ENCODE assay signal across 20 cellular contexts in genomic region chr14:96280104-96280503, GRCh38. TPM values are rescaled to one million over a fixed set of nuclear protein-coding genes. Genes with fewer than 3 reads are reported as not detected.
DNase-seq lines count a peak whose midpoint lies in the region; ATAC-seq, FAIRE-seq and TF ChIP-seq lines count a peak whose summit lies in the region.
"Had no signal": no experiment of that assay in that cellular context is flagged by ENCODE, and none has a peak within 500 bp of the region (broad histone marks: within the 10 kb centered on the region; RNA-seq: fewer than 3 reads in every experiment).

No MANE protein-coding gene starts in this region.

- no peak for FAIRE-seq in HepG2 (lab: Jason Lieb, UNC)
- FAIRE-seq: GM12878, HTR-8/SVneo had no signal

- TF ChIP-seq POLR2A in HepG2 (IDR thresholded peaks at IDR 0.05; ENCODE audit: insufficient read depth in 1 of 2, low read depth in 2 of 2, low read length in 2 of 2) (no peak), right lobe of liver (IDR thresholded peaks at IDR 0.05) (no peak), vagina (IDR thresholded peaks at IDR 0.05) (no peak)

- H3K9ac ChIP-seq in HepG2 (ENCODE audit: insufficient read depth, low read depth, low read length), result no peak overlapping the region
- H3K9ac ChIP-seq: BLaER1 had no signal

- H3K79me2 ChIP-seq in HepG2 (ENCODE audit: insufficient read depth, low read length), result no peaks in the 10 kb centered on the region

- H3K27ac Mint-ChIP-seq in osteocyte (ENCODE audit: unreplicated experiment), result peak overlapping the region; percentile 18
- H3K27ac Mint-ChIP-seq: CD14-positive monocyte; CD4-positive, alpha-beta memory T cell; H9 had no signal

- H3K4me3 ChIP-seq in HepG2 (replicated peaks in 1 of 3; ENCODE audit: insufficient read depth in 1 of 3, low read depth in 2 of 3, low read length in 3 of 3), result no peak overlapping the region
- no peak overlapping the region for H3K4me3 ChIP-seq in right lobe of liver
- no peak overlapping the region for H3K4me3 ChIP-seq in fibroblast of villous mesenchyme (ENCODE audit: low read depth, low read length)
- H3K4me3 ChIP-seq in vagina, result no peak overlapping the region
- H3K4me3 ChIP-seq: BLaER1, GM12878 had no signal

- intact Hi-C loops in HepG2 (cut with micrococcal nuclease; ENCODE audit: unreplicated experiment), result no loop called here
- intact Hi-C loops in right lobe of liver (cut with DNase I), result no loop called here
- intact Hi-C loops in vagina (cut with DNase I), result no loop called here

- CTCF ChIA-PET in HepG2 (lab: Yijun Ruan, JAX; ENCODE audit: low intra/inter-chr PET ratio, low total read pairs), result no interaction called here

- peaks cover 37% of the 10 kb centered on the region for H3K4me1 Mint-ChIP-seq in osteocyte (ENCODE audit: unreplicated experiment)
- H3K4me1 Mint-ChIP-seq: CD14-positive monocyte had no signal

- H3K36me3 ChIP-seq in HepG2 (replicated peaks in 1 of 2; ENCODE audit: control insufficient read depth in 1 of 2, insufficient read depth in 2 of 2, low read length in 2 of 2) (no peaks in the 10 kb centered on the region), right lobe of liver (peaks cover 0 to 2% (median 0%) of the 10 kb centered on the region in 4 donors), vagina (peaks cover 0 to under 1% of the 10 kb centered on the region in 2 donors)

- no peak for ATAC-seq in HepG2
- ATAC-seq in right lobe of liver, result no peak
- ATAC-seq: GM12878 had no signal

- no peak overlapping the region for H3K4me2 ChIP-seq in HepG2 (ENCODE audit: low read depth, low read length)
- H3K4me2 ChIP-seq: BLaER1 had no signal

- H3K4me3 Mint-ChIP-seq in osteocyte (ENCODE audit: unreplicated experiment), result no peak overlapping the region
- H3K4me3 Mint-ChIP-seq: CD14-positive monocyte; CD4-positive, alpha-beta memory T cell; H9 had no signal

- no peak for TF ChIP-seq CTCF in HepG2 (CRISPR knock-in tag; IDR thresholded peaks at IDR 0.05)
- TF ChIP-seq CTCF in right lobe of liver (IDR thresholded peaks at IDR 0.05), result no peak
- TF ChIP-seq CTCF in fibroblast of villous mesenchyme (IDR thresholded peaks at IDR 0.05; ENCODE audit: insufficient read depth, low read depth, low read length), result no peak
- no peak for TF ChIP-seq CTCF in osteocyte (IDR thresholded peaks at IDR 0.05)
- TF ChIP-seq CTCF in vagina (IDR thresholded peaks at IDR 0.05), result no peak

- TF ChIP-seq EP300 in HepG2 (IDR thresholded peaks at IDR 0.05; ENCODE audit: low read depth in 2 of 2, low read length in 2 of 2) (no peak), HepG2 (CRISPR knock-in tag; IDR thresholded peaks at IDR 0.05; ENCODE audit: borderline replicate concordance) (no peak)

- H3K4me1 ChIP-seq in HepG2 (ENCODE audit: insufficient read depth, low read length) (peaks cover 9% of the 10 kb centered on the region), right lobe of liver (peaks cover 0 to 39% (median 11%) of the 10 kb centered on the region in 4 donors), vagina (peaks cover 22% of the 10 kb centered on the region)
- H3K4me1 ChIP-seq: BLaER1 had no signal

- H3K27me3 ChIP-seq in HepG2 (ENCODE audit: control insufficient read depth in 1 of 2, insufficient read depth in 2 of 2, low read length in 2 of 2), result no peaks in the 10 kb centered on the region
- no peaks in the 10 kb centered on the region for H3K27me3 ChIP-seq in right lobe of liver
- H3K27me3 ChIP-seq in vagina, result no peaks in the 10 kb centered on the region
- H3K27me3 ChIP-seq: BLaER1 had no signal

- no peaks in the 10 kb centered on the region for H3K27me3 Mint-ChIP-seq in osteocyte (ENCODE audit: unreplicated experiment)
- H3K27me3 Mint-ChIP-seq: CD4-positive, alpha-beta memory T cell had no signal

- no TSS peak for BruUV-seq in HepG2 (replicated peaks; lab: Mats Ljungman, UMichigan)

- 96% methylated on average over 2 of the region's 2 CpGs for WGBS in HepG2 (ENCODE audit: low lambda C conversion rate)
- WGBS in right lobe of liver (ENCODE audit: insufficient coverage, low coverage, low lambda C conversion rate, missing lambda C conversion rate), result 100% methylated on average over 2 of the region's 2 CpGs

- H2AFZ ChIP-seq in HepG2 (ENCODE audit: low read length), result no peak overlapping the region

- peaks cover 12% of the 10 kb centered on the region for H3K36me3 Mint-ChIP-seq in osteocyte (ENCODE audit: unreplicated experiment)

- no peak overlapping the region for H3K27ac ChIP-seq in HepG2 (ENCODE audit: extremely low read length, insufficient read depth, low read length)
- no peak overlapping the region for H3K27ac ChIP-seq in right lobe of liver
- H3K27ac ChIP-seq in vagina, result peak overlapping the region; percentile 61
- H3K27ac ChIP-seq: 22Rv1, BLaER1 had no signal

- POLR2A ChIA-PET in HepG2 (lab: Yijun Ruan, JAX), result no interaction called here

- H3K9me3 ChIP-seq in HepG2 (ENCODE audit: low read length) (peaks cover 4% of the 10 kb centered on the region; the same call in 1 of the 2 replicates), right lobe of liver (no peaks in the 10 kb centered on the region), vagina (peaks cover 7% of the 10 kb centered on the region)

- no peaks in the 10 kb centered on the region for H4K20me1 ChIP-seq in HepG2 (ENCODE audit: insufficient read depth, low read length)
- H4K20me1 ChIP-seq: BLaER1 had no signal

- no peak for TF ChIP-seq RAD21 in HepG2 (CRISPR knock-in tag; IDR thresholded peaks at IDR 0.05)

- in situ Hi-C loops in HepG2 (cut with HindIII; ENCODE audit: extremely low pct_ligation_motif_present, low pct_unique_long_range_greater_than_20kb), result no loop called here

- no peaks in the 10 kb centered on the region for H3K9me3 Mint-ChIP-seq in osteocyte (ENCODE audit: unreplicated experiment)

- DNase-seq in HepG2 (ENCODE audit: low spot score), result no peak
- no peak for DNase-seq in right lobe of liver
- DNase-seq in fibroblast of villous mesenchyme (ENCODE audit: low read depth), result peak; percentile 63
- DNase-seq in osteocyte (ENCODE audit: extremely low spot score, unreplicated experiment), result no peak
- DNase-seq in vagina (ENCODE audit: extremely low spot score in 2 of 2), result no peak
- DNase-seq in NCI-H187 treated with DMSO at 0.1 percent for 48 hours (lab: John Stamatoyannopoulos, UW), result no peak
- no peak for DNase-seq in superior temporal gyrus (ENCODE audit: extremely low spot score)
- no peak for DNase-seq in NCI-H2171 treated with DMSO at 0.1 percent for 48 hours (lab: John Stamatoyannopoulos, UW)
- DNase-seq: Calu3; CD4-positive, alpha-beta memory T cell; DMS79 treated with DMSO at 0.1 percent for 48 hours; GOT3; H9 had no signal

TF ChIP-seq in HepG2, 621 proteins besides CTCF, POLR2A, EP300 and RAD21:
- TF ChIP-seq MNT (IDR thresholded peaks at IDR 0.05) (peak; percentile 80), NPAS2 (CRISPR knock-in tag; IDR thresholded peaks at IDR 0.05; ENCODE audit: borderline replicate concordance) (no peak)
TF ChIP-seq in HepG2: peak in this region for 1.

RNA-seq across cellular contexts. Expression of gene BDKRB1, which starts 24.1 kb away (rescaled TPM):
- total RNA-seq in HepG2 (2016; rRNA removed; fragmentation: Illumina TruSeq; extraction: Trizol) (not detected in 2 replicates), right lobe of liver (under 1 TPM in 1 of 6 experiments, not detected in 5; 0.31 TPM), fibroblast of villous mesenchyme (5.8 and 15.1 TPM in 2 replicates), osteocyte (not detected in 2 replicates), vagina (2.5 TPM)
- not detected in 2 replicates for total RNA-seq in HepG2 (2016; cell fraction: cytosol; rRNA removed; fragmentation: Illumina TruSeq; extraction: Trizol; ENCODE audit: low read depth)
- not detected in 2 replicates for total RNA-seq in HepG2 (2016; cell fraction: insoluble cytoplasmic fraction; rRNA removed; fragmentation: Illumina TruSeq; extraction: Trizol)
- not detected in 2 replicates for total RNA-seq in HepG2 (2016; cell fraction: membrane; rRNA removed; fragmentation: Illumina TruSeq; extraction: Trizol)
- total RNA-seq in HepG2 (2016; cell fraction: nucleus; rRNA removed; fragmentation: Illumina TruSeq; extraction: Trizol), result not detected in 2 replicates
- polyA plus RNA-seq in HepG2 (2011; rRNA removed), result 0.05 TPM in 1 of 2 replicates, not detected in the other
- not detected in 2 replicates for polyA plus RNA-seq in HepG2 (2011; cell fraction: cytosol; rRNA removed)
- polyA plus RNA-seq in HepG2 (2011; cell fraction: nucleus; rRNA removed), result not detected in 2 replicates
- not detected in 2 replicates for polyA plus RNA-seq in HepG2 (2012)
- polyA plus RNA-seq in HepG2 (2016; cell fraction: cytosol; fragmentation: Illumina TruSeq; extraction: Trizol; ENCODE audit: low read depth), result not detected in 2 replicates
- polyA plus RNA-seq in HepG2 (2016; cell fraction: insoluble cytoplasmic fraction; fragmentation: Illumina TruSeq; extraction: Trizol; ENCODE audit: low read depth), result not detected in 2 replicates
- not detected in 2 replicates for polyA plus RNA-seq in HepG2 (2016; cell fraction: membrane; fragmentation: Illumina TruSeq; extraction: Trizol; ENCODE audit: low read depth)
- not detected in 2 replicates for polyA plus RNA-seq in HepG2 (2016; cell fraction: nucleus; fragmentation: Illumina TruSeq; extraction: Trizol; ENCODE audit: insufficient read depth, low read depth)
- polyA minus RNA-seq in HepG2 (2011; rRNA and poly(A)+ RNA removed; ENCODE audit: low replicate concordance), result 20.3 TPM in 1 of 2 replicates, not detected in the other
- polyA minus RNA-seq in HepG2 (2011; cell fraction: cytosol; rRNA and poly(A)+ RNA removed), result 0.62 TPM in 1 of 2 replicates, not detected in the other
- polyA minus RNA-seq in HepG2 (2011; cell fraction: nucleus; rRNA and poly(A)+ RNA removed), result not detected in 2 replicates
- total RNA-seq: A673; Calu3; CD4-positive, alpha-beta memory T cell; G401; H9 had no signal
- polyA plus RNA-seq: CD14-positive monocyte; CD4-positive, alpha-beta memory T cell; GM12878 had no signal
